ENCODE assay signal across 1 cellular context in the genomic region with DNA sequence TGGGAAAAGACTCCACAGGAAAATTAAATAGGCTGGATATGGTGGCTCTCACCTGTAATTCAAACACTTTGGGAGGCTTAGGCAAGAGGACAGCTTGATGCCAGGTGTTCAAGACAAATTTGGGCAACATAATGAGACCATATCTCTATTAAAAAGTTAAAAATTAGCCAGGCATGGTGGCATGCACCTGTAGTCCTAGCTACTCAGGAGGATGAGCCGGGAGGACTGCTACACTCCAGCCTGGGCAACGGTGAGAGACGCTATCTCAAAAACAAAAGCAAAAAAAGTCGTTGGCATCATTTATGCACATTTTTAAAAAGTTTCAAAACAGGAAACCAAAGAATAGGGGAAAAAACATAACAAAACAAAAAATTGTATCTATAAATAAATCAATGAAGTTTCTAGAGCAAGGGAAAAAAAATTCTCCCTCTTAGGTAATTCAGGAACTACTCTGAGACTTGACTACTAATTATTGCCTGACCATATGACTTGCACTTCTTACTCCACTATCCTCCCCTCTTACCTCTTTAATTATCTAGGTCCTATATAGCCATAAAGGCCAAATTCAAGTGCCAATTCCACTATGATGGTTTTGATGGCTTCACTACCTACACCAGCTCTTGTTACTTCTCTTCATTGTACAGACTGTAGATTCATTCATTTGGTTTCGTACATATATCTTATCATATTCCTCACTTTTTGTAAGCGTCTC.
TF ChIP-seq lines count a peak whose summit lies in the region.

No MANE protein-coding gene starts in this region.

TF ChIP-seq in liver, 16 proteins besides CTCF, POLR2A, EP300 and RAD21 (continued from another document):
- no peak for TF ChIP-seq REST (IDR thresholded peaks at IDR 0.05)
- no peak for TF ChIP-seq FOXA1 (IDR thresholded peaks at IDR 0.05)
- TF ChIP-seq NR2F2 (IDR thresholded peaks at IDR 0.05) = no peak
- no peak for TF ChIP-seq MAX (IDR thresholded peaks at IDR 0.05)
